8 cellular contexts compared by ENCODE assay signal in the genomic region with DNA sequence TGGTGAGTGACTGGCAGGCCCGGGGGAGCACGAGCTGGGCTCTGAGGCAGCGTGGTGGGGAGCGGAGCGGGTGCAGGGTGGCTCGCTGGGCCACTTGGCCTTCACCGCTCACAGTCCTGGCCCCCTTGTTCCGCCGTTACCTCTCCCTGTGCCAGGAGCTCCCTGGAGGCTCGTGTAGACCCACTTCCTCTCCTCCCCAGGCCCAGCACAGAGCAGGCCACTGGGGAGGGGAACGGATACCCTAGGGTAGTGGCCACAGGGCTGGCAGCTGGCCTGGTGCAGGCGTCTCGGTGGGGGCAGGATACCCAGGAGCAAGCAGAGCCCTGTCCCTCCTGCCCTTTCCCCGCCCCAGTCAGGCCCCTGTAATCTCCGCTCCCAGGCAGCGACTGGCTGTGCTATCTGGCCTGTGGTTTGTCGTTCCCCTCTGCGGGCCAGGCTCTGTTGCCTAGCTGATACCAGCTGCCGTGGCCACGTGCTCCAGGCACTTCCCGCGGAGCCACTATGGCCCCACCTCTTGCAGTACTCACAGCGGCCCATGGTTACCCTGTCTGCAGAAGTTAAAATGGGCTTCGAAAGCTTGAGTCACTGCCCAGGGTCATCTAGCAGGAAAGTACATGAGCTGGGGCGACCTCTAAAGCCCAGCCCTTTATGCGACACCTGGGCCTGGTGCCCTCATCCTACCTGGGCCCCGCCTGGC. TPM values are rescaled to one million over a fixed set of nuclear protein-coding genes. Genes with fewer than 3 reads are reported as not detected.
DNase-seq lines count a peak whose midpoint lies in the region; ATAC-seq, FAIRE-seq and TF ChIP-seq lines count a peak whose summit lies in the region.

No MANE protein-coding gene starts in this region.

- TF ChIP-seq CTCF in CD4-positive, alpha-beta T cell (IDR thresholded peaks at IDR 0.05) = no peak

- peak; percentile 21 to 70 (median 48) for DNase-seq in CD4-positive, alpha-beta T cell
- peak; percentile 45 for DNase-seq in activated CD4-positive, alpha-beta T cell treated with anti-CD3 and anti-CD28 coated beads, Interleukin-2, amount 50 U/mL, for 1 hour
- DNase-seq in effector memory CD4-positive, alpha-beta T cell = peak; percentile 18 to 49 (median 43)
- DNase-seq in pons (ENCODE audit: low spot score) (peak; percentile 59), LoVo (ENCODE audit: low spot score) (no peak), H54 (ENCODE audit: insufficient read length, low spot score) (no peak)

- peak; percentile 90 for ATAC-seq in CD4-positive, alpha-beta T cell (ENCODE audit: poor library complexity)
- ATAC-seq in HG03342 (IDR thresholded peaks at IDR 0.05; ENCODE audit: unreplicated experiment) = peak; percentile 74
- no peak for ATAC-seq in HG03565 (IDR thresholded peaks at IDR 0.05; ENCODE audit: unreplicated experiment)

- peak overlapping the region; percentile 88 for H3K27ac Mint-ChIP-seq in CD4-positive, alpha-beta T cell

- FAIRE-seq in H54 (lab: Jason Lieb, UNC) = no peak

- intact Hi-C loops in CD4-positive, alpha-beta T cell (cut with DNase I, micrococcal nuclease) = no loop called here

- no peaks in the 10 kb centered on the region for H3K9me3 Mint-ChIP-seq in CD4-positive, alpha-beta T cell

- POLR2A ChIA-PET in CD4-positive, alpha-beta T cell (lab: Charles Lee) = interaction anchor here (0.8 to 2.4 kb wide), 4 partner anchors 11 to 41 kb away, joined by 3 to 25 read pairs (median 6); a partner anchor contains a TSS

- H3K27me3 ChIP-seq in CD4-positive, alpha-beta T cell (ENCODE audit: control insufficient read depth, insufficient read depth, low read length) = no peaks in the 10 kb centered on the region
- H3K27me3 ChIP-seq in effector memory CD4-positive, alpha-beta T cell (replicated peaks; ENCODE audit: control insufficient read depth, insufficient read depth, low read length, poor library complexity, severe bottlenecking) = no peaks in the 10 kb centered on the region

- no peak for TF ChIP-seq POLR2A in H54 (IDR thresholded peaks at IDR 0.05; ENCODE audit: low read depth, low read length)

- H3K4me3 Mint-ChIP-seq in CD4-positive, alpha-beta T cell = peak overlapping the region; percentile 74

- H3K36me3 Mint-ChIP-seq in CD4-positive, alpha-beta T cell (ENCODE audit: low read depth) = peaks cover 33% of the 10 kb centered on the region

- no peaks in the 10 kb centered on the region for H3K9me3 ChIP-seq in CD4-positive, alpha-beta T cell (ENCODE audit: control insufficient read depth, low read length)
- H3K9me3 ChIP-seq in effector memory CD4-positive, alpha-beta T cell (ENCODE audit: control insufficient read depth, low read length) = no peaks in the 10 kb centered on the region

- H3K4me3 ChIP-seq in effector memory CD4-positive, alpha-beta T cell (ENCODE audit: insufficient read depth, low read depth, low read length, poor library complexity, severe bottlenecking) = no peak overlapping the region

- peak overlapping the region; percentile 9 for H3K27ac ChIP-seq in CD4-positive, alpha-beta T cell (ENCODE audit: low read depth, low read length)
- peak overlapping the region; percentile 35 for H3K27ac ChIP-seq in effector memory CD4-positive, alpha-beta T cell (ENCODE audit: insufficient read depth, low read length, poor library complexity, severe bottlenecking)

- peaks cover 31% of the 10 kb centered on the region for H3K36me3 ChIP-seq in effector memory CD4-positive, alpha-beta T cell (ENCODE audit: control insufficient read depth, insufficient read depth, low read length)

- peaks cover 30% of the 10 kb centered on the region for H3K4me1 ChIP-seq in effector memory CD4-positive, alpha-beta T cell (ENCODE audit: control insufficient read depth, insufficient read depth, low read length, poor library complexity, severe bottlenecking)

- CTCF ChIA-PET in CD4-positive, alpha-beta T cell (lab: Charles Lee) = interaction anchor here (0.5 to 0.6 kb wide), 2 partner anchors 78 to 120 kb away, joined by 3 to 4 read pairs; no protein-coding TSS in a partner anchor

- peaks cover 35% of the 10 kb centered on the region for H3K4me1 Mint-ChIP-seq in CD4-positive, alpha-beta T cell (ENCODE audit: low read depth)

- H3K27me3 Mint-ChIP-seq in CD4-positive, alpha-beta T cell = no peaks in the 10 kb centered on the region

RNA-seq across cellular contexts. Expression of a gene that starts 11.6 kb away (rescaled TPM):
- total RNA-seq in CD4-positive, alpha-beta T cell = 1 to 10 TPM; 2.7 to 3.6 TPM

RNA-seq across cellular contexts. Expression of a gene that starts 32.9 kb away (rescaled TPM):
- 10 to 100 TPM; 53.2 to 56.9 TPM for total RNA-seq in CD4-positive, alpha-beta T cell

RNA-seq across cellular contexts. Expression of a gene that starts 41.1 kb away (rescaled TPM):
- total RNA-seq in CD4-positive, alpha-beta T cell = 10 to 100 TPM; 65.6 to 69.1 TPM

RNA-seq across cellular contexts. Expression of a gene that starts 41.3 kb away (rescaled TPM):
- total RNA-seq in CD4-positive, alpha-beta T cell = 1 to 10 TPM; 7.1 to 9.4 TPM

RNA-seq across cellular contexts. Expression of a gene that starts 41.9 kb away (rescaled TPM):
- 10 to 100 TPM; 21.6 to 23.3 TPM for total RNA-seq in CD4-positive, alpha-beta T cell

Comparison
In these comparisons a context has a peak if more than half of its experiments do, and no peak if none do; other contexts are left out.
1. DNase-seq: peak in CD4-positive, alpha-beta T cell (10 of 10), activated CD4-positive, alpha-beta T cell treated with anti-CD3 and anti-CD28 coated beads, Interleukin-2, amount 50 U/mL, for 1 hour (single experiment), effector memory CD4-positive, alpha-beta T cell (3 of 3) and pons (single experiment); none in LoVo (single experiment) and H54 (single experiment).